In genomic region chr17:50196826-50197225, GRCh38 we compare ENCODE assay signal across 17 cellular contexts. TPM values are rescaled to one million over a fixed set of nuclear protein-coding genes. Genes with fewer than 3 reads are reported as not detected.
DNase-seq lines count a peak whose midpoint lies in the region; ATAC-seq and TF ChIP-seq lines count a peak whose summit lies in the region.
"Had no signal": no experiment of that assay in that cellular context is flagged by ENCODE, and none has a peak within 500 bp of the region (broad histone marks: within the 10 kb centered on the region; RNA-seq: fewer than 3 reads in every experiment).

No MANE protein-coding gene starts in this region.

- H3K27me3 Mint-ChIP-seq in CD4-positive, alpha-beta T cell: peaks cover 36% of the 10 kb centered on the region

- no peak for TF ChIP-seq CTCF in left ventricle myocardium inferior (IDR thresholded peaks at IDR 0.05; ENCODE audit: borderline replicate concordance)
- TF ChIP-seq CTCF in heart left ventricle (IDR thresholded peaks at IDR 0.05): no peak
- TF ChIP-seq CTCF in esophagus squamous epithelium (IDR thresholded peaks at IDR 0.05): no peak
- no peak for TF ChIP-seq CTCF in ovary (IDR thresholded peaks at IDR 0.05)
- TF ChIP-seq CTCF in CD4-positive, alpha-beta T cell (IDR thresholded peaks at IDR 0.05): no peak

- WGBS in heart left ventricle, 4 donors: 66 to 79% (median 69%) methylated on average over 6 of the region's 6 CpGs
- 54 to 57% methylated on average over 2 to 6 of the region's 6 CpGs for WGBS in esophagus squamous epithelium, 2 donors
- WGBS in ovary, 3 donors: 13 to 16% (median 16%) methylated on average over 6 of the region's 6 CpGs

- H3K36me3 Mint-ChIP-seq in CD4-positive, alpha-beta T cell (ENCODE audit: low read depth): no peaks in the 10 kb centered on the region

- peaks cover 27% of the 10 kb centered on the region for H3K4me1 Mint-ChIP-seq in CD4-positive, alpha-beta T cell (ENCODE audit: low read depth)

- H3K27me3 ChIP-seq in left ventricle myocardium inferior (ENCODE audit: low read depth) (peaks cover 23% of the 10 kb centered on the region), heart left ventricle (peaks cover 0 to 20% (median 10%) of the 10 kb centered on the region in 9 donors), esophagus squamous epithelium (peaks cover 0 to 29% (median 0%) of the 10 kb centered on the region in 4 donors), ovary (no peaks in the 10 kb centered on the region)
- peaks cover 11% of the 10 kb centered on the region for H3K27me3 ChIP-seq in CD4-positive, alpha-beta T cell (ENCODE audit: control insufficient read depth, insufficient read depth, low read length)

- no peak for ATAC-seq in heart left ventricle
- ATAC-seq in GM18861 (IDR thresholded peaks at IDR 0.05; ENCODE audit: unreplicated experiment): no peak
- ATAC-seq in CD4-positive, alpha-beta T cell (ENCODE audit: poor library complexity): no peak

- no peak overlapping the region for H3K4me3 Mint-ChIP-seq in CD4-positive, alpha-beta T cell
- H3K4me3 Mint-ChIP-seq: T-helper 1 cell treated with Interleukin-12 subunit alpha and Interleukin-12 subunit beta and Interleukin-4 antibody, amounts not matched to agents 30 μg/mL and 1 μg/mL, for 36 hours had no signal

- no peak for TF ChIP-seq EP300 in ovary (IDR thresholded peaks at IDR 0.05)

- H3K36me3 ChIP-seq in left ventricle myocardium inferior (peaks cover 61% of the 10 kb centered on the region), heart left ventricle (peaks cover 0 to 79% (median 59%) of the 10 kb centered on the region in 9 donors), esophagus squamous epithelium (peaks cover 4 to 61% (median 7%) of the 10 kb centered on the region in 3 donors), ovary (no peaks in the 10 kb centered on the region)

- DNase-seq in left ventricle myocardium inferior (no peak), heart left ventricle (no peak), esophagus squamous epithelium (lab: John Stamatoyannopoulos, UW) (no peak), ovary (no peak), HPDE6-E6E7 (ENCODE audit: extremely low spot score) (no peak), UCSD-AML1 (lab: John Stamatoyannopoulos, UW; ENCODE audit: unreplicated experiment) (no peak)
- no peak for DNase-seq in CD4-positive, alpha-beta T cell
- DNase-seq: activated CD4-positive, alpha-beta T cell treated with anti-CD3 and anti-CD28 coated beads, Interleukin-2, amount 50 U/mL, for 48 hours; activated naive CD4-positive, alpha-beta T cell treated with anti-CD3 and anti-CD28 coated beads, Interleukin-2, amount 50 U/mL, for 16 hours; DMS79; NCI-H2171; stimulated activated CD4-positive, alpha-beta T cell treated with anti-CD3 and anti-CD28 coated beads, Interleukin-4, amount 100 ng/mL, for 4 hours had no signal

- CTCF ChIA-PET in CD4-positive, alpha-beta T cell (lab: Charles Lee): interaction anchor here (0.9 to 2.3 kb wide), 4 partner anchors 19 to 101 kb away, joined by 3 to 9 read pairs (median 6); no protein-coding TSS in a partner anchor

- POLR2A ChIA-PET in CD4-positive, alpha-beta T cell (lab: Charles Lee): no interaction called here

- H3K9me3 ChIP-seq in left ventricle myocardium inferior (replicated peaks) (no peaks in the 10 kb centered on the region), heart left ventricle (no peaks in the 10 kb centered on the region), esophagus squamous epithelium (no peaks in the 10 kb centered on the region), ovary (no peaks in the 10 kb centered on the region)
- no peaks in the 10 kb centered on the region for H3K9me3 ChIP-seq in CD4-positive, alpha-beta T cell (ENCODE audit: control insufficient read depth, low read length)

- no peaks in the 10 kb centered on the region for H3K9me3 Mint-ChIP-seq in CD4-positive, alpha-beta T cell
- H3K9me3 Mint-ChIP-seq: T-helper 1 cell treated with Interleukin-12 subunit alpha and Interleukin-12 subunit beta and Interleukin-4 antibody, amounts not matched to agents 30 μg/mL and 1 μg/mL, for 36 hours had no signal

- H3K27ac Mint-ChIP-seq in CD4-positive, alpha-beta T cell: no peak overlapping the region
- H3K27ac Mint-ChIP-seq: T-helper 1 cell treated with Interleukin-12 subunit alpha and Interleukin-12 subunit beta and Interleukin-4 antibody, amounts not matched to agents 30 μg/mL and 1 μg/mL, for 36 hours had no signal

- no peak for TF ChIP-seq POLR2A in heart left ventricle (IDR thresholded peaks at IDR 0.05)
- TF ChIP-seq POLR2A in esophagus squamous epithelium (IDR thresholded peaks at IDR 0.05): no peak
- TF ChIP-seq POLR2A in ovary (IDR thresholded peaks at IDR 0.05): no peak

- intact Hi-C loops in left ventricle myocardium inferior (cut with micrococcal nuclease): no loop called here
- intact Hi-C loops in heart left ventricle (cut with DNase I): no loop called here
- intact Hi-C loops in esophagus squamous epithelium (cut with DNase I): no loop called here
- intact Hi-C loops in ovary (cut with DNase I): loop anchor here in 1 of 4 donors (2.0 kb wide), 1 partner anchor 14 kb away; no protein-coding TSS in a partner anchor
- intact Hi-C loops in CD4-positive, alpha-beta T cell (cut with DNase I, micrococcal nuclease): no loop called here

- peak overlapping the region; percentile 34 for H3K27ac ChIP-seq in left ventricle myocardium inferior (replicated peaks)
- H3K27ac ChIP-seq in heart left ventricle: peak overlapping the region in 5 of 12 donors; percentile 11 to 95 (median 46)
- peak overlapping the region in 3 of 4 donors; percentile 73 to 91 (median 75) for H3K27ac ChIP-seq in esophagus squamous epithelium
- peak overlapping the region; percentile 66 to 76 for H3K27ac ChIP-seq in ovary
- H3K27ac ChIP-seq in CD4-positive, alpha-beta T cell (ENCODE audit: low read depth, low read length): no peak overlapping the region

- no peak overlapping the region for H3K4me3 ChIP-seq in left ventricle myocardium inferior
- no peak overlapping the region for H3K4me3 ChIP-seq in heart left ventricle
- no peak overlapping the region for H3K4me3 ChIP-seq in esophagus squamous epithelium
- H3K4me3 ChIP-seq in ovary: no peak overlapping the region

- H3K4me1 ChIP-seq in left ventricle myocardium inferior (peaks cover 42% of the 10 kb centered on the region), heart left ventricle (peaks cover 0 to 48% (median 16%) of the 10 kb centered on the region in 12 donors), esophagus squamous epithelium (peaks cover 20 to 74% (median 26%) of the 10 kb centered on the region in 3 donors), ovary (ENCODE audit: insufficient read depth) (peaks cover 7% of the 10 kb centered on the region)

RNA-seq across cellular contexts. Expression of gene COL1A1, which starts 4.6 kb away (rescaled TPM):
- total RNA-seq in left ventricle myocardium inferior: 45.8 TPM
- 100 to 1,000 TPM in 3 of 9 donors, 10 to 100 TPM in 6; 10.2 to 897 (median 55.4) TPM for total RNA-seq in heart left ventricle
- polyA plus RNA-seq in heart left ventricle: 100 to 1,000 TPM in 1 of 2 donors, 10 to 100 TPM in 1; 17.2 to 109 TPM
- 10 to 100 TPM; 12.4 to 20.8 (median 19.7) TPM for total RNA-seq in esophagus squamous epithelium
- total RNA-seq in ovary: 1,000 to 10,000 TPM in 1 of 7 donors, 100 to 1,000 TPM in 5, 10 to 100 TPM in 1; 71.2 to 1,087 (median 550) TPM
- 100 to 1,000 TPM; 260 to 321 TPM for polyA plus RNA-seq in ovary
- 10 to 100 TPM in 1 of 2 experiments, 1 to 10 TPM in 1; 10.0 to 11.4 TPM for total RNA-seq in CD4-positive, alpha-beta T cell

RNA-seq across cellular contexts. Expression of gene SGCA, which starts 31.0 kb away (rescaled TPM):
- 137 TPM for total RNA-seq in left ventricle myocardium inferior
- total RNA-seq in heart left ventricle: 100 to 1,000 TPM; 110 to 224 (median 151) TPM
- polyA plus RNA-seq in heart left ventricle: 100 to 1,000 TPM in 1 of 2 donors, 10 to 100 TPM in 1; 96.5 to 225 TPM
- 10 to 100 TPM in 1 of 4 donors, 1 to 10 TPM in 3; 1.9 to 15.1 (median 6.9) TPM for total RNA-seq in esophagus squamous epithelium
- total RNA-seq in ovary: 1 to 10 TPM in 5 of 7 donors, under 1 TPM in 2; 0.48 to 3.4 (median 1.2) TPM
- polyA plus RNA-seq in ovary: 1 to 10 TPM; 2.2 to 3.4 TPM
- not detected for total RNA-seq in CD4-positive, alpha-beta T cell
- total RNA-seq: A673, dermis microvascular lymphatic vessel endothelial cell, glomerular endothelial cell had no signal

RNA-seq across cellular contexts. Expression of gene PPP1R9B, which starts 46.3 kb away (rescaled TPM):
- total RNA-seq in left ventricle myocardium inferior (33.0 TPM), heart left ventricle (10 to 100 TPM; 17.0 to 55.9 (median 31.3) TPM), esophagus squamous epithelium (10 to 100 TPM; 24.9 to 35.9 (median 28.2) TPM), ovary (100 to 1,000 TPM in 1 of 7 donors, 10 to 100 TPM in 6; 14.8 to 109 (median 75.4) TPM)
- polyA plus RNA-seq in heart left ventricle (10 to 100 TPM; 30.4 to 33.4 TPM), ovary (10 to 100 TPM; 17.8 to 33.0 TPM)
- total RNA-seq in CD4-positive, alpha-beta T cell: 10 to 100 TPM; 53.4 to 55.7 TPM
